8 cellular contexts compared by ENCODE assay signal in the genomic region with DNA sequence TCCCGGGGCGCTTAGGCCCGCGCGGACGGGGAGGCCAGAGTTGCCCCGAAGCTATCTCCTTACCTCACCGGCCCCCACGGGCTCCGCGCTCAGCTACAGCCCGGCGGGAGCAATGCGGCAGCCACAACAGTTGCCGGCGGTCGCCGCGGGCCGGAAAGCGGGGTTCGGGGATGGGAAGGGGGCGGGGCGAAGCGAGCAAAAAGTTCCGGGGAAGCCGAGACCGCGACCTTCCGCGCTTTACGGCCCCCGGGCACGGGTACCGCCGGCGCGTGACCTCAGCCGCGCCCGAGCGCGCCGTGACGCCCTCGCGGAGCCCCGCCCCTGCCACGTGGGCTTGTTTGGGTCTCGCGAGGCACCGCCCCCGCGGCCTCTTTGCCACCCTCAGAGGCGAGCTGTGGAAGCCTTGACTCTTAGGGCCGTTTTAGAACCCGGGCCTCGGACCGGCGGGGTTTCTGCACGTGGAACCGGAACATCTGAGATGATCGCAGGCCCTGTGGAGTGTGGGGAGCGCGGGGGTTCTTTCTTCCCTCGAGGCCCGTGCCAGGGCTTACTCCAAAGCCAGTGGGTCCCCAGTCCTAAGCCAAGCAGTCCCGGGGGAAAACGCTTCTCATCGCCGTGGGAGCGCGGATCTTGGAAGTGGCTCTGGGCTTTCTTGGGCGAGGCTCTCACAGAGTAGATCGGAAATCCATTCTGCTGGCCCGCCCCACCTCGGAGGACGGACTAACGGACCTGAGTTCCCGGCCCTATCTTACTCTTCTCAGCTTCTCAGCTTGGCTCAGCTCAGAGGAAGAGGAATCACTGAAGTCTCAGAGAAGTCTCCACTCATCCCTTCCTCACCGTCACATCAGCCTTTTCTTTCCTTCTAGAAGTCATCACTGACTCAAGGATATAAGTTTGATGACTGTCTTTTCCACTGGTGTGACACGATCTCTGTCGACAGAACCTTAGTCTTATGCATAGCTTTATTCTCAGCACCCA. TPM values are rescaled to one million over a fixed set of nuclear protein-coding genes. Genes with fewer than 3 reads are reported as not detected.
DNase-seq lines count a peak whose midpoint lies in the region; ATAC-seq and TF ChIP-seq lines count a peak whose summit lies in the region.
"Not testable (repeated sequence)": the region's sequence is repeated elsewhere in the genome, so short reads cannot be mapped to it uniquely, and the experiment has no call there.

No MANE protein-coding gene starts in this region.

- not testable (repeated sequence) for TF ChIP-seq EP300 in SK-N-SH (IDR thresholded peaks at IDR 0.05; ENCODE audit: borderline replicate concordance in 1 of 2, low read depth in 1 of 2, low read length in 1 of 2)

- ATAC-seq in HG02588 (IDR thresholded peaks at IDR 0.05; ENCODE audit: unreplicated experiment): peak; percentile 92
- peak; percentile 93 to 97 for ATAC-seq in activated naive CD4-positive, alpha-beta T cell treated with anti-CD3 and anti-CD28 coated beads, Interleukin-2, amount 50 U/mL, for 72 hours

- H3K27ac Mint-ChIP-seq in activated naive CD4-positive, alpha-beta T cell treated with anti-CD3 and anti-CD28 coated beads, Interleukin-2, amount 50 U/mL, for 72 hours: peak overlapping the region; percentile 92 to 97

- not testable (repeated sequence) for H3K9me3 ChIP-seq in SK-N-SH; osteoblast (ENCODE audit: low read depth, low read length); testis

- DNase-seq in NB4 (ENCODE audit: low read depth) (peak; percentile 94), SK-N-SH (peak; percentile 94), glomerular visceral epithelial cell (ENCODE audit: extremely low spot score) (peak; percentile 92), osteoblast (ENCODE audit: insufficient read length, low spot score, missing footprints) (peak; percentile 98), testis (peak; percentile 98)
- peak; percentile 99 to 100 for DNase-seq in activated naive CD4-positive, alpha-beta T cell treated with anti-CD3 and anti-CD28 coated beads, Interleukin-2, amount 50 U/mL, for 72 hours (ENCODE audit: low spot score in 2 of 2)

- WGBS in SK-N-SH (ENCODE audit: low lambda C conversion rate): 27% methylated on average over 7 of the region's 83 CpGs
- whole genome bisulfite sequencing in testis, 2 donors: 2 to 3% methylated on average over 15 to 71 of the region's 83 CpGs

- not testable (repeated sequence) for H3K4me1 ChIP-seq in SK-N-SH (ENCODE audit: control insufficient read depth in 1 of 2, insufficient read depth in 2 of 2, low read depth in 1 of 2, low read length in 1 of 2); osteoblast (ENCODE audit: insufficient read depth, low read length)
- H3K4me1 ChIP-seq in testis: peaks cover 11% of the 10 kb centered on the region

- POLR2A ChIA-PET in SK-N-SH (lab: Yijun Ruan, JAX): not testable (repeated sequence)

- H3K9me2 ChIP-seq in SK-N-SH: not testable (repeated sequence)

- H3K79me2 ChIP-seq in SK-N-SH (ENCODE audit: insufficient read depth) (peaks cover 39% of the 10 kb centered on the region), osteoblast (ENCODE audit: insufficient read depth, low read length) (peaks cover 40% of the 10 kb centered on the region)

- TF ChIP-seq RAD21 in SK-N-SH (IDR thresholded peaks at IDR 0.05; ENCODE audit: low read length): not testable (repeated sequence)

- peak overlapping the region; percentile 82 for H3K9ac ChIP-seq in SK-N-SH

- H3K36me3 Mint-ChIP-seq in activated naive CD4-positive, alpha-beta T cell treated with anti-CD3 and anti-CD28 coated beads, Interleukin-2, amount 50 U/mL, for 72 hours: not testable (repeated sequence)

- intact Hi-C loops in testis (cut with DNase I; ENCODE audit: low total_unique reads): not testable (repeated sequence)

- TF ChIP-seq CTCF in NB4 (IDR thresholded peaks at IDR 0.05; ENCODE audit: low read depth, low read length); SK-N-SH (IDR thresholded peaks at IDR 0.05); osteoblast (IDR thresholded peaks at IDR 0.05; ENCODE audit: extremely low read depth, low read depth, low read length); testis (IDR thresholded peaks at IDR 0.05): not testable (repeated sequence)

- peak overlapping the region; percentile 85; the same call in 1 of the 2 replicates for H3K4me3 ChIP-seq in GM08714 (ENCODE audit: low read length)
- peak overlapping the region; percentile 74 for H3K4me3 ChIP-seq in NB4 (ENCODE audit: low read depth, low read length)
- peak overlapping the region; percentile 58 to 84; a peak in 3 of 4 replicates for H3K4me3 ChIP-seq in SK-N-SH (ENCODE audit: low read depth in 2 of 2, low read length in 1 of 2)
- peak overlapping the region; percentile 90 for H3K4me3 ChIP-seq in osteoblast (ENCODE audit: insufficient read depth, low read length)
- H3K4me3 ChIP-seq in testis: peak overlapping the region; percentile 61 to 85

- H2AFZ ChIP-seq in SK-N-SH (ENCODE audit: low read depth) (peak overlapping the region; percentile 59; the same call in 1 of the 2 replicates), osteoblast (ENCODE audit: low read length) (peak overlapping the region; percentile 86)

- not testable (repeated sequence) for H4K20me1 ChIP-seq in SK-N-SH (ENCODE audit: insufficient read depth); osteoblast (ENCODE audit: insufficient read depth, low read length)

- not testable (repeated sequence) for H3F3A ChIP-seq in SK-N-SH (replicated peaks; ENCODE audit: insufficient read depth)

- H3K27ac ChIP-seq in SK-N-SH (ENCODE audit: low read depth in 2 of 2, low read length in 1 of 2): not testable (repeated sequence)
- H3K27ac ChIP-seq in osteoblast (ENCODE audit: low read depth, low read length) (peak overlapping the region; percentile 74), testis (peak overlapping the region; percentile 86 to 92)

- H3K9me3 Mint-ChIP-seq in activated naive CD4-positive, alpha-beta T cell treated with anti-CD3 and anti-CD28 coated beads, Interleukin-2, amount 50 U/mL, for 72 hours: not testable (repeated sequence)

- TF ChIP-seq POLR2A in NB4 (IDR thresholded peaks at IDR 0.05; ENCODE audit: extremely low read depth, insufficient read length): peak; percentile 38
- TF ChIP-seq POLR2A in testis (IDR thresholded peaks at IDR 0.05): not testable (repeated sequence)

- H3K4me2 ChIP-seq in SK-N-SH (peak overlapping the region; percentile 88), osteoblast (ENCODE audit: insufficient read depth, low read length) (peak overlapping the region; percentile 89)

- H3K36me3 ChIP-seq in SK-N-SH (replicated peaks in 1 of 2; ENCODE audit: control insufficient read depth in 1 of 2, insufficient read depth in 2 of 2, low read length in 1 of 2); osteoblast (ENCODE audit: insufficient read depth, low read length); testis (ENCODE audit: low read depth, missing control alignments): not testable (repeated sequence)

- CTCF ChIA-PET in SK-N-SH (lab: Yijun Ruan, JAX): not testable (repeated sequence)

- H3K27me3 ChIP-seq in SK-N-SH (ENCODE audit: insufficient read depth); osteoblast (ENCODE audit: insufficient read depth, low read length); testis: not testable (repeated sequence)

TF ChIP-seq in SK-N-SH, 30 proteins besides CTCF, POLR2A, EP300 and RAD21 (continues in another document):
- TF ChIP-seq CHD2 (IDR thresholded peaks at IDR 0.05; ENCODE audit: low read length, partially characterized antibody) (peak; percentile 96), MXI1 (IDR thresholded peaks at IDR 0.05; ENCODE audit: low read depth, low read length) (peak; percentile 84), ELF1 (IDR thresholded peaks at IDR 0.05) (0 out of 2 replicates have a peak, but pooled peaks have one; percentile 48), TAF1 (IDR thresholded peaks at IDR 0.05; ENCODE audit: borderline replicate concordance, low read depth, low read length) (peak; percentile 55; the same call in 1 of the 2 replicates), GABPA (IDR thresholded peaks at IDR 0.05; ENCODE audit: low read depth) (peak; percentile 70; the same call in 1 of the 2 replicates), POLR2AphosphoS5 (IDR thresholded peaks at IDR 0.05; ENCODE audit: low read depth, low read length) (peak; percentile 31; the same call in 1 of the 2 replicates)
- TF ChIP-seq, protein P1, sequence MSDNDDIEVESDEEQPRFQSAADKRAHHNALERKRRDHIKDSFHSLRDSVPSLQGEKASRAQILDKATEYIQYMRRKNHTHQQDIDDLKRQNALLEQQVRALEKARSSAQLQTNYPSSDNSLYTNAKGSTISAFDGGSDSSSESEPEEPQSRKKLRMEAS (IDR thresholded peaks at IDR 0.05; ENCODE audit: low read depth): peak; percentile 94
- TF ChIP-seq, protein P2, sequence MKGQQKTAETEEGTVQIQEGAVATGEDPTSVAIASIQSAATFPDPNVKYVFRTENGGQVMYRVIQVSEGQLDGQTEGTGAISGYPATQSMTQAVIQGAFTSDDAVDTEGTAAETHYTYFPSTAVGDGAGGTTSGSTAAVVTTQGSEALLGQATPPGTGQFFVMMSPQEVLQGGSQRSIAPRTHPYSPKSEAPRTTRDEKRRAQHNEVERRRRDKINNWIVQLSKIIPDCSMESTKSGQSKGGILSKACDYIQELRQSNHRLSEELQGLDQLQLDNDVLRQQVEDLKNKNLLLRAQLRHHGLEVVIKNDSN (IDR thresholded peaks at IDR 0.05; ENCODE audit: borderline replicate concordance, low read depth): peak; percentile 83

RNA-seq across cellular contexts. Expression of gene NPIPB15, which starts 7.8 kb away (rescaled TPM):
- polyA plus RNA-seq in SK-N-SH (2012; rRNA removed) (0.52 TPM in 1 of 2 replicates, not detected in the other), testis (ENCODE audit: insufficient read depth, low read depth, low replicate concordance) (74.1 TPM)
- polyA plus RNA-seq in SK-N-SH (2012; cell fraction: cytosol; rRNA removed): not detected in 2 replicates
- 1.4 and 2.6 TPM in 2 replicates for polyA plus RNA-seq in SK-N-SH (2012; cell fraction: nucleus; rRNA removed)
- 1 to 10 TPM; 2.7 to 4.3 TPM for total RNA-seq in activated naive CD4-positive, alpha-beta T cell treated with anti-CD3 and anti-CD28 coated beads, Interleukin-2, amount 50 U/mL, for 72 hours
- total RNA-seq in osteoblast (1.8 TPM in 1 of 2 replicates, not detected in the other), testis (10 to 100 TPM; 18.5 to 56.1 TPM)

RNA-seq across cellular contexts. Expression of gene CLEC18B, which starts 53.0 kb away (rescaled TPM):
- polyA plus RNA-seq in SK-N-SH (2012; rRNA removed) (0.10 and 0.18 TPM in 2 replicates), testis (ENCODE audit: insufficient read depth, low read depth, low replicate concordance) (13.7 TPM)
- 0.08 TPM in 1 of 2 replicates, not detected in the other for polyA plus RNA-seq in SK-N-SH (2012; cell fraction: cytosol; rRNA removed)
- 1.6 and 2.5 TPM in 2 replicates for polyA plus RNA-seq in SK-N-SH (2012; cell fraction: nucleus; rRNA removed)
- under 1 TPM in 1 of 2 donors, not detected in 1; 0.49 TPM for total RNA-seq in activated naive CD4-positive, alpha-beta T cell treated with anti-CD3 and anti-CD28 coated beads, Interleukin-2, amount 50 U/mL, for 72 hours
- total RNA-seq in osteoblast (0.72 and 0.88 TPM in 2 replicates), testis (10 to 100 TPM; 16.4 to 42.8 TPM)
